ENCODE assay signal across 1 cellular context in genomic region chr2:152715854-152716428, GRCh38.
TF ChIP-seq lines count a peak whose summit lies in the region.

No MANE protein-coding gene starts in this region.

TF ChIP-seq in HepG2, 621 proteins besides CTCF, POLR2A, EP300 and RAD21 (continued from another document and continues in another):
- TF ChIP-seq, protein P1, sequence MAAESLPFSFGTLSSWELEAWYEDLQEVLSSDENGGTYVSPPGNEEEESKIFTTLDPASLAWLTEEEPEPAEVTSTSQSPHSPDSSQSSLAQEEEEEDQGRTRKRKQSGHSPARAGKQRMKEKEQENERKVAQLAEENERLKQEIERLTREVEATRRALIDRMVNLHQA (CRISPR knock-in tag; IDR thresholded peaks at IDR 0.05) = no peak
- TF ChIP-seq, protein P2, sequence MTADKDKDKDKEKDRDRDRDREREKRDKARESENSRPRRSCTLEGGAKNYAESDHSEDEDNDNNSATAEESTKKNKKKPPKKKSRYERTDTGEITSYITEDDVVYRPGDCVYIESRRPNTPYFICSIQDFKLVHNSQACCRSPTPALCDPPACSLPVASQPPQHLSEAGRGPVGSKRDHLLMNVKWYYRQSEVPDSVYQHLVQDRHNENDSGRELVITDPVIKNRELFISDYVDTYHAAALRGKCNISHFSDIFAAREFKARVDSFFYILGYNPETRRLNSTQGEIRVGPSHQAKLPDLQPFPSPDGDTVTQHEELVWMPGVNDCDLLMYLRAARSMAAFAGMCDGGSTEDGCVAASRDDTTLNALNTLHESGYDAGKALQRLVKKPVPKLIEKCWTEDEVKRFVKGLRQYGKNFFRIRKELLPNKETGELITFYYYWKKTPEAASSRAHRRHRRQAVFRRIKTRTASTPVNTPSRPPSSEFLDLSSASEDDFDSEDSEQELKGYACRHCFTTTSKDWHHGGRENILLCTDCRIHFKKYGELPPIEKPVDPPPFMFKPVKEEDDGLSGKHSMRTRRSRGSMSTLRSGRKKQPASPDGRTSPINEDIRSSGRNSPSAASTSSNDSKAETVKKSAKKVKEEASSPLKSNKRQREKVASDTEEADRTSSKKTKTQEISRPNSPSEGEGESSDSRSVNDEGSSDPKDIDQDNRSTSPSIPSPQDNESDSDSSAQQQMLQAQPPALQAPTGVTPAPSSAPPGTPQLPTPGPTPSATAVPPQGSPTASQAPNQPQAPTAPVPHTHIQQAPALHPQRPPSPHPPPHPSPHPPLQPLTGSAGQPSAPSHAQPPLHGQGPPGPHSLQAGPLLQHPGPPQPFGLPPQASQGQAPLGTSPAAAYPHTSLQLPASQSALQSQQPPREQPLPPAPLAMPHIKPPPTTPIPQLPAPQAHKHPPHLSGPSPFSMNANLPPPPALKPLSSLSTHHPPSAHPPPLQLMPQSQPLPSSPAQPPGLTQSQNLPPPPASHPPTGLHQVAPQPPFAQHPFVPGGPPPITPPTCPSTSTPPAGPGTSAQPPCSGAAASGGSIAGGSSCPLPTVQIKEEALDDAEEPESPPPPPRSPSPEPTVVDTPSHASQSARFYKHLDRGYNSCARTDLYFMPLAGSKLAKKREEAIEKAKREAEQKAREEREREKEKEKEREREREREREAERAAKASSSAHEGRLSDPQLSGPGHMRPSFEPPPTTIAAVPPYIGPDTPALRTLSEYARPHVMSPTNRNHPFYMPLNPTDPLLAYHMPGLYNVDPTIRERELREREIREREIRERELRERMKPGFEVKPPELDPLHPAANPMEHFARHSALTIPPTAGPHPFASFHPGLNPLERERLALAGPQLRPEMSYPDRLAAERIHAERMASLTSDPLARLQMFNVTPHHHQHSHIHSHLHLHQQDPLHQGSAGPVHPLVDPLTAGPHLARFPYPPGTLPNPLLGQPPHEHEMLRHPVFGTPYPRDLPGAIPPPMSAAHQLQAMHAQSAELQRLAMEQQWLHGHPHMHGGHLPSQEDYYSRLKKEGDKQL (CRISPR knock-in tag; IDR thresholded peaks at IDR 0.05; ENCODE audit: low read depth) = no peak
- TF ChIP-seq, protein P3, sequence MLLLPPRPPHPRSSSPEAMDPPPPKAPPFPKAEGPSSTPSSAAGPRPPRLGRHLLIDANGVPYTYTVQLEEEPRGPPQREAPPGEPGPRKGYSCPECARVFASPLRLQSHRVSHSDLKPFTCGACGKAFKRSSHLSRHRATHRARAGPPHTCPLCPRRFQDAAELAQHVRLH (CRISPR knock-in tag; IDR thresholded peaks at IDR 0.05; ENCODE audit: borderline replicate concordance, low read depth) = peak; percentile 56; the same call in 1 of the 2 replicates
- TF ChIP-seq KLF12 (CRISPR knock-in tag; IDR thresholded peaks at IDR 0.05; ENCODE audit: borderline replicate concordance) = no peak
- TF ChIP-seq, protein P4, sequence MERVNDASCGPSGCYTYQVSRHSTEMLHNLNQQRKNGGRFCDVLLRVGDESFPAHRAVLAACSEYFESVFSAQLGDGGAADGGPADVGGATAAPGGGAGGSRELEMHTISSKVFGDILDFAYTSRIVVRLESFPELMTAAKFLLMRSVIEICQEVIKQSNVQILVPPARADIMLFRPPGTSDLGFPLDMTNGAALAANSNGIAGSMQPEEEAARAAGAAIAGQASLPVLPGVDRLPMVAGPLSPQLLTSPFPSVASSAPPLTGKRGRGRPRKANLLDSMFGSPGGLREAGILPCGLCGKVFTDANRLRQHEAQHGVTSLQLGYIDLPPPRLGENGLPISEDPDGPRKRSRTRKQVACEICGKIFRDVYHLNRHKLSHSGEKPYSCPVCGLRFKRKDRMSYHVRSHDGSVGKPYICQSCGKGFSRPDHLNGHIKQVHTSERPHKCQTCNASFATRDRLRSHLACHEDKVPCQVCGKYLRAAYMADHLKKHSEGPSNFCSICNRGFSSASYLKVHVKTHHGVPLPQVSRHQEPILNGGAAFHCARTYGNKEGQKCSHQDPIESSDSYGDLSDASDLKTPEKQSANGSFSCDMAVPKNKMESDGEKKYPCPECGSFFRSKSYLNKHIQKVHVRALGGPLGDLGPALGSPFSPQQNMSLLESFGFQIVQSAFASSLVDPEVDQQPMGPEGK (CRISPR knock-in tag; IDR thresholded peaks at IDR 0.05) = peak; percentile 48
- no peak for TF ChIP-seq ZBTB7B (CRISPR knock-in tag; IDR thresholded peaks at IDR 0.05)
- TF ChIP-seq KAT8 (CRISPR knock-in tag; IDR thresholded peaks at IDR 0.05) = no peak; the same call in 1 of the 2 replicates
- no peak for TF ChIP-seq SRSF1 (optimal IDR thresholded peaks at IDR 0.05; ENCODE audit: low read depth, low read length)
- no peak for TF ChIP-seq ZNF747 (CRISPR knock-in tag; IDR thresholded peaks at IDR 0.05; ENCODE audit: borderline replicate concordance)
- no peak for TF ChIP-seq ZNF256 (CRISPR knock-in tag; conservative IDR thresholded peaks at IDR 0.05)
- peak; percentile 53; the same call in 1 of the 2 replicates for TF ChIP-seq KDM1A (CRISPR knock-in tag; IDR thresholded peaks at IDR 0.05)
- no peak for TF ChIP-seq ZNF337 (CRISPR knock-in tag; IDR thresholded peaks at IDR 0.05; ENCODE audit: borderline replicate concordance, low read depth)
- 0 out of 2 replicates have a peak, but pooled peaks have one; percentile 18 for TF ChIP-seq ARID3A (IDR thresholded peaks at IDR 0.05; ENCODE audit: low read depth, low read length)
- TF ChIP-seq, protein P5, sequence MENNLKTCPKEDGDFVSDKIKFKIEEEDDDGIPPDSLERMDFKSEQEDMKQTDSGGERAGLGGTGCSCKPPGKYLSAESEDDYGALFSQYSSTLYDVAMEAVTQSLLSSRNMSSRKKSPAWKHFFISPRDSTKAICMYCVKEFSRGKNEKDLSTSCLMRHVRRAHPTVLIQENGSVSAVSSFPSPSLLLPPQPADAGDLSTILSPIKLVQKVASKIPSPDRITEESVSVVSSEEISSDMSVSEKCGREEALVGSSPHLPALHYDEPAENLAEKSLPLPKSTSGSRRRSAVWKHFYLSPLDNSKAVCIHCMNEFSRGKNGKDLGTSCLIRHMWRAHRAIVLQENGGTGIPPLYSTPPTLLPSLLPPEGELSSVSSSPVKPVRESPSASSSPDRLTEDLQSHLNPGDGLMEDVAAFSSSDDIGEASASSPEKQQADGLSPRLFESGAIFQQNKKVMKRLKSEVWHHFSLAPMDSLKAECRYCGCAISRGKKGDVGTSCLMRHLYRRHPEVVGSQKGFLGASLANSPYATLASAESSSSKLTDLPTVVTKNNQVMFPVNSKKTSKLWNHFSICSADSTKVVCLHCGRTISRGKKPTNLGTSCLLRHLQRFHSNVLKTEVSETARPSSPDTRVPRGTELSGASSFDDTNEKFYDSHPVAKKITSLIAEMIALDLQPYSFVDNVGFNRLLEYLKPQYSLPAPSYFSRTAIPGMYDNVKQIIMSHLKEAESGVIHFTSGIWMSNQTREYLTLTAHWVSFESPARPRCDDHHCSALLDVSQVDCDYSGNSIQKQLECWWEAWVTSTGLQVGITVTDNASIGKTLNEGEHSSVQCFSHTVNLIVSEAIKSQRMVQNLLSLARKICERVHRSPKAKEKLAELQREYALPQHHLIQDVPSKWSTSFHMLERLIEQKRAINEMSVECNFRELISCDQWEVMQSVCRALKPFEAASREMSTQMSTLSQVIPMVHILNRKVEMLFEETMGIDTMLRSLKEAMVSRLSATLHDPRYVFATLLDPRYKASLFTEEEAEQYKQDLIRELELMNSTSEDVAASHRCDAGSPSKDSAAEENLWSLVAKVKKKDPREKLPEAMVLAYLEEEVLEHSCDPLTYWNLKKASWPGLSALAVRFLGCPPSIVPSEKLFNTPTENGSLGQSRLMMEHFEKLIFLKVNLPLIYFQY (CRISPR knock-in tag; IDR thresholded peaks at IDR 0.05; ENCODE audit: borderline replicate concordance) = no peak
- TF ChIP-seq LBX2 (CRISPR knock-in tag; IDR thresholded peaks at IDR 0.05; ENCODE audit: borderline replicate concordance) = no peak
- TF ChIP-seq POLR2G (IDR thresholded peaks at IDR 0.05; ENCODE audit: low read depth, low read length) = no peak
- TF ChIP-seq ZNF790 (CRISPR knock-in tag; IDR thresholded peaks at IDR 0.05; ENCODE audit: borderline replicate concordance) = no peak
- TF ChIP-seq NR3C1 (CRISPR knock-in tag; IDR thresholded peaks at IDR 0.05) = no peak
- peak; percentile 41; the same call in 1 of the 2 replicates for TF ChIP-seq IRF2 (CRISPR knock-in tag; IDR thresholded peaks at IDR 0.05)
- TF ChIP-seq HNRNPLL (IDR thresholded peaks at IDR 0.05; ENCODE audit: low read depth, low read length, poor library complexity, severe bottlenecking) = no peak
- TF ChIP-seq ZNF574 (CRISPR knock-in tag; IDR thresholded peaks at IDR 0.05) = no peak
- no peak for TF ChIP-seq TFDP1 (CRISPR knock-in tag; IDR thresholded peaks at IDR 0.05; ENCODE audit: borderline replicate concordance)
- peak; percentile 63; the same call in 1 of the 2 replicates for TF ChIP-seq GATAD1 (CRISPR knock-in tag; IDR thresholded peaks at IDR 0.05)
- TF ChIP-seq HDAC2 (CRISPR knock-in tag; IDR thresholded peaks at IDR 0.05) = peak; percentile 59; the same call in 1 of the 2 replicates
- TF ChIP-seq GLI4 (CRISPR knock-in tag; IDR thresholded peaks at IDR 0.05; ENCODE audit: borderline replicate concordance) = no peak
- 0 out of 2 replicates have a peak, but pooled peaks have one; percentile 12 for TF ChIP-seq ZNF264 (CRISPR knock-in tag; IDR thresholded peaks at IDR 0.05)
- TF ChIP-seq, protein P6, sequence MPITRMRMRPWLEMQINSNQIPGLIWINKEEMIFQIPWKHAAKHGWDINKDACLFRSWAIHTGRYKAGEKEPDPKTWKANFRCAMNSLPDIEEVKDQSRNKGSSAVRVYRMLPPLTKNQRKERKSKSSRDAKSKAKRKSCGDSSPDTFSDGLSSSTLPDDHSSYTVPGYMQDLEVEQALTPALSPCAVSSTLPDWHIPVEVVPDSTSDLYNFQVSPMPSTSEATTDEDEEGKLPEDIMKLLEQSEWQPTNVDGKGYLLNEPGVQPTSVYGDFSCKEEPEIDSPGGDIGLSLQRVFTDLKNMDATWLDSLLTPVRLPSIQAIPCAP (CRISPR knock-in tag; IDR thresholded peaks at IDR 0.05; ENCODE audit: low read depth) = no peak
- TF ChIP-seq NAIF1 (CRISPR knock-in tag; IDR thresholded peaks at IDR 0.05; ENCODE audit: borderline replicate concordance) = no peak
- no peak for TF ChIP-seq ZNF724P (CRISPR knock-in tag; IDR thresholded peaks at IDR 0.05; ENCODE audit: borderline replicate concordance)
- no peak for TF ChIP-seq RBFOX2 (IDR thresholded peaks at IDR 0.05; ENCODE audit: low read depth, low read length)
- TF ChIP-seq, protein P7, sequence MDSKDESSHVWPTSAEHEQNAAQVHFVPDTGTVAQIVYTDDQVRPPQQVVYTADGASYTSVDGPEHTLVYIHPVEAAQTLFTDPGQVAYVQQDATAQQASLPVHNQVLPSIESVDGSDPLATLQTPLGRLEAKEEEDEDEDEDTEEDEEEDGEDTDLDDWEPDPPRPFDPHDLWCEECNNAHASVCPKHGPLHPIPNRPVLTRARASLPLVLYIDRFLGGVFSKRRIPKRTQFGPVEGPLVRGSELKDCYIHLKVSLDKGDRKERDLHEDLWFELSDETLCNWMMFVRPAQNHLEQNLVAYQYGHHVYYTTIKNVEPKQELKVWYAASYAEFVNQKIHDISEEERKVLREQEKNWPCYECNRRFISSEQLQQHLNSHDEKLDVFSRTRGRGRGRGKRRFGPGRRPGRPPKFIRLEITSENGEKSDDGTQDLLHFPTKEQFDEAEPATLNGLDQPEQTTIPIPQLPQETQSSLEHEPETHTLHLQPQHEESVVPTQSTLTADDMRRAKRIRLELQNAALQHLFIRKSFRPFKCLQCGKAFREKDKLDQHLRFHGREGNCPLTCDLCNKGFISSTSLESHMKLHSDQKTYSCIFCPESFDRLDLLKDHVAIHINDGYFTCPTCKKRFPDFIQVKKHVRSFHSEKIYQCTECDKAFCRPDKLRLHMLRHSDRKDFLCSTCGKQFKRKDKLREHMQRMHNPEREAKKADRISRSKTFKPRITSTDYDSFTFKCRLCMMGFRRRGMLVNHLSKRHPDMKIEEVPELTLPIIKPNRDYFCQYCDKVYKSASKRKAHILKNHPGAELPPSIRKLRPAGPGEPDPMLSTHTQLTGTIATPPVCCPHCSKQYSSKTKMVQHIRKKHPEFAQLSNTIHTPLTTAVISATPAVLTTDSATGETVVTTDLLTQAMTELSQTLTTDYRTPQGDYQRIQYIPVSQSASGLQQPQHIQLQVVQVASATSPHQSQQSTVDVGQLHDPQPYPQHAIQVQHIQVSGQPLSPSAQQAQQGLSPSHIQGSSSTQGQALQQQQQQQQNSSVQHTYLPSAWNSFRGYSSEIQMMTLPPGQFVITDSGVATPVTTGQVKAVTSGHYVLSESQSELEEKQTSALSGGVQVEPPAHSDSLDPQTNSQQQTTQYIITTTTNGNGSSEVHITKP (CRISPR knock-in tag; IDR thresholded peaks at IDR 0.05; ENCODE audit: low read depth) = peak; percentile 52; the same call in 1 of the 2 replicates
